In the genomic region with DNA sequence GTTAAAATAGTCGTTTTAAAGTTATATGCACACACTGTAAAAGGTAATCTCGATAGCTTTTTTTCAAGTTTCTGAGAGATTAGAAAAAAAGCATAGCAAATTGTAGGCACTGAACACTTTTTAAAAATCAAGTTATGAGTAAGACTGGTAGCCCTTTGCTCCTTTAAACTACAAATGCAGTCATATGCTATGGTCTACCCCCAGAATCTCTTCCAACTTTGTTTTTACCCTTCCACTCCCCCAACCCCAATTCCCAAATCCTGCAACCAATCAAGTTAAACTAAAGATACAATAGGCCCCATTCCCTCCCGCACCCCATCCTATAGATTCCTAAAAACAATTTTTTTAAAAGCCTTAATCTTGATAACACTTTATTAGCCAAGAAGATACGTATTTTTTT, we compare ENCODE assay signal across 9 cellular contexts. TPM values are rescaled to one million over a fixed set of nuclear protein-coding genes. Genes with fewer than 3 reads are reported as not detected.
DNase-seq lines count a peak whose midpoint lies in the region; ATAC-seq and TF ChIP-seq lines count a peak whose summit lies in the region.
"Had no signal": no experiment of that assay in that cellular context is flagged by ENCODE, and none has a peak within 500 bp of the region (broad histone marks: within the 10 kb centered on the region; RNA-seq: fewer than 3 reads in every experiment).

No MANE protein-coding gene starts in this region.

- no peak overlapping the region for H3K18ac ChIP-seq in mesenchymal stem cell (ENCODE audit: low read depth in 1 of 2, low read length in 2 of 2)

- no peak overlapping the region for H2AFZ ChIP-seq in mesenchymal stem cell (ENCODE audit: low read depth, low read length)

- peak overlapping the region; percentile 99 for H3K9ac ChIP-seq in mesenchymal stem cell (ENCODE audit: low read length)

- TF ChIP-seq EP300 in transverse colon (IDR thresholded peaks at IDR 0.05; ENCODE audit: low read depth): no peak

- H3K14ac ChIP-seq in mesenchymal stem cell (ENCODE audit: low read length in 2 of 2): no peak overlapping the region

- H3K27ac ChIP-seq in mesenchymal stem cell (ENCODE audit: low read length, poor library complexity, severe bottlenecking) (no peak overlapping the region), transverse colon (peak overlapping the region; percentile 93 to 99 (median 98))

- ATAC-seq in GM19351 (IDR thresholded peaks at IDR 0.05; ENCODE audit: unreplicated experiment): no peak

- H4K8ac ChIP-seq in mesenchymal stem cell (ENCODE audit: low read length): no peak overlapping the region

- H3K79me1 ChIP-seq in mesenchymal stem cell (replicated peaks; ENCODE audit: low read length, poor library complexity, severe bottlenecking): no peaks in the 10 kb centered on the region

- H3K23ac ChIP-seq in mesenchymal stem cell (ENCODE audit: low read length in 2 of 2): no peak overlapping the region

- H2BK5ac ChIP-seq in mesenchymal stem cell (ENCODE audit: low read depth, low read length, poor library complexity, severe bottlenecking): no peak overlapping the region

- H2BK12ac ChIP-seq in mesenchymal stem cell (ENCODE audit: low read length in 2 of 2): no peak overlapping the region

- no peak overlapping the region for H4K91ac ChIP-seq in mesenchymal stem cell (ENCODE audit: low read length)

- no peak overlapping the region for H2BK15ac ChIP-seq in mesenchymal stem cell (ENCODE audit: low read depth, poor library complexity, severe bottlenecking)

- TF ChIP-seq CTCF in cardiac fibroblast (IDR thresholded peaks at IDR 0.05; ENCODE audit: low read depth, low read length) (no peak), transverse colon (IDR thresholded peaks at IDR 0.05) (no peak)

- H3K4ac ChIP-seq in mesenchymal stem cell (ENCODE audit: low read depth in 1 of 2, low read length in 2 of 2): no peak overlapping the region

- H3K4me3 ChIP-seq in cardiac fibroblast (replicated peaks in 1 of 2; ENCODE audit: low read depth in 2 of 2, low read length in 2 of 2) (peak overlapping the region; percentile 72 to 74), mesenchymal stem cell (ENCODE audit: insufficient read depth in 1 of 2, low read depth in 1 of 2, low read length in 2 of 2) (peak overlapping the region in 1 of 2 experiments; percentile 82), transverse colon (peak overlapping the region; percentile 66 to 89 (median 81))

- H3K4me2 ChIP-seq in mesenchymal stem cell (ENCODE audit: low read length, poor library complexity, severe bottlenecking): peak overlapping the region; percentile 47

- DNase-seq in NCI-H2171 treated with DMSO at 0.1 percent for 48 hours (lab: John Stamatoyannopoulos, UW): peak; percentile 37
- DNase-seq in NCI-H2171 (lab: John Stamatoyannopoulos, UW): no peak
- no peak for DNase-seq in cardiac fibroblast (ENCODE audit: low read depth in 2 of 2)
- DNase-seq in mesenchymal stem cell: no peak
- no peak for DNase-seq in transverse colon
- no peak for DNase-seq in activated CD4-positive, alpha-beta T cell treated with anti-CD3 and anti-CD28 coated beads for 48 hours
- no peak for DNase-seq in NCI-H146 (lab: John Stamatoyannopoulos, UW)
- DNase-seq: activated B cell treated with CpG ODN at 0.5 μM for 24 hours had no signal

- 10% methylated on average over 1 of the region's 4 CpGs for WGBS in mesenchymal stem cell
- 31% methylated on average over 4 of the region's 4 CpGs for WGBS in transverse colon (ENCODE audit: low coverage in 1 of 2), 2 donors

- H2AK5ac ChIP-seq in mesenchymal stem cell (ENCODE audit: low read length, severe bottlenecking): no peak overlapping the region

- no peak overlapping the region for H2BK120ac ChIP-seq in mesenchymal stem cell (ENCODE audit: low read depth, low read length)

- TF ChIP-seq POLR2A in transverse colon (IDR thresholded peaks at IDR 0.05): no peak

- H3K4me1 ChIP-seq in mesenchymal stem cell (ENCODE audit: control insufficient read depth, insufficient read depth, low read depth, low read length) (no peaks in the 10 kb centered on the region), transverse colon (peaks cover under 1 to 57% (median 24%) of the 10 kb centered on the region in 4 donors)

- H3K27me3 ChIP-seq in mesenchymal stem cell (ENCODE audit: control insufficient read depth in 1 of 2, insufficient read depth in 1 of 2, low read length in 2 of 2) (no peaks in the 10 kb centered on the region), transverse colon (no peaks in the 10 kb centered on the region)

- in situ Hi-C loops in transverse colon (cut with MboI; ENCODE audit: low pct_ligation_motif_present in 1 of 4, low pct_unique_long_range_greater_than_20kb in 1 of 4, low sequenced_read_pairs in 3 of 4): no loop called here

- no peaks in the 10 kb centered on the region for H3K9me3 ChIP-seq in mesenchymal stem cell (ENCODE audit: control insufficient read depth, low read length)
- no peaks in the 10 kb centered on the region for H3K9me3 ChIP-seq in transverse colon

- H3K36me3 ChIP-seq in mesenchymal stem cell (ENCODE audit: control insufficient read depth in 1 of 2, insufficient read depth in 2 of 2, low read depth in 1 of 2, low read length in 2 of 2): no peaks in the 10 kb centered on the region
- no peaks in the 10 kb centered on the region for H3K36me3 ChIP-seq in transverse colon

- intact Hi-C loops in transverse colon (cut with DNase I; ENCODE audit: low total_unique reads): no loop called here

RNA-seq across cellular contexts. Expression of gene BAZ2B, which starts 0.7 kb away (rescaled TPM):
- 20.0 TPM for polyA plus RNA-seq in mesenchymal stem cell (2013, experiment 1 of 2)
- 21.3 TPM for polyA plus RNA-seq in mesenchymal stem cell (2013, experiment 2 of 2)
- 100 to 1,000 TPM in 1 of 4 donors, 10 to 100 TPM in 3; 42.3 to 104 (median 81.3) TPM for total RNA-seq in transverse colon
